11 cellular contexts compared by ENCODE assay signal in the genomic region with DNA sequence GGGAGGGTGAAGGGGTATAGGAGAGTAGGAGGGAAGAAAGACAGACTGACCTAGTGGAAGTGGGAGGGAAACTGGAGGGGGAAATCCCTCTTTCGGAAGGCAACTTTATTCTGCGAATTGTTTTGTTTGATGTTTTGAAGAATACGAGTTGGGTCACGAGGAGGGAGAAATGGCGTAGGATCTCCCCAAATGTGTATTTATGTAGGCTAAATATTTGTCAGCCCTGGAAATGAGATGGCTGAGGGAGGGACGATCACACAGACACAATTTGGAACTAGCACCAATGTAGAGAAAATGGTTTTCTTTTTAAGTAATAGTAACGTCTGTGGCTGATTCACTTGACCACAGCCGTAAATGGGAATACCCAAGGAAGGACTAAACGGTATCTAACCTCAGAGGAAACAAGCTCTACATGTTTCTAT.
A peak's percentile ranks its signal among the peaks of the same experiment; 100 is the strongest.
DNase-seq lines count a peak whose midpoint lies in the region; ATAC-seq and TF ChIP-seq lines count a peak whose summit lies in the region.
"Had no signal": no experiment of that assay in that cellular context is flagged by ENCODE, and none has a peak within 500 bp of the region (broad histone marks: within the 10 kb centered on the region; RNA-seq: fewer than 3 reads in every experiment).

No MANE protein-coding gene starts in this region.

- TF ChIP-seq EP300 in gastroesophageal sphincter (IDR thresholded peaks at IDR 0.05), result no peak

- peaks cover 62% of the 10 kb centered on the region for H3K4me1 Mint-ChIP-seq in activated T-cell treated with anti-CD3 and anti-CD28 coated beads, Interleukin-2, amount 50 U/mL, for 4 hours (ENCODE audit: low read depth)
- peaks cover 83% of the 10 kb centered on the region for H3K4me1 Mint-ChIP-seq in stimulated activated naive CD8-positive, alpha-beta T cell treated with anti-CD3 and anti-CD28 coated beads, Interleukin-15, amount 100 ng/mL, for 72 hours

- H2AFZ ChIP-seq in PC-3 (ENCODE audit: low read length), result no peak overlapping the region

- no peak for TF ChIP-seq POLR2A in gastroesophageal sphincter (IDR thresholded peaks at IDR 0.05)

- no peak for DNase-seq in heart right ventricle
- DNase-seq in Right ventricle myocardium inferior (ENCODE audit: missing footprints), result no peak
- DNase-seq in activated T-cell treated with anti-CD3 and anti-CD28 coated beads, Interleukin-2, amount 50 U/mL, for 4 hours, result no peak
- no peak for DNase-seq in lower lobe of right lung
- DNase-seq in stimulated activated naive CD8-positive, alpha-beta T cell treated with anti-CD3 and anti-CD28 coated beads, Interleukin-15, amount 100 ng/mL, for 72 hours, result peak in 1 of 2 donors; percentile 83
- no peak for DNase-seq in PC-3
- no peak for DNase-seq in anterior cingulate cortex (lab: John Stamatoyannopoulos, UW)
- DNase-seq: NCI-H1436 treated with DMSO at 0.1 percent for 48 hours had no signal

- no peaks in the 10 kb centered on the region for H3K79me2 ChIP-seq in PC-3 (ENCODE audit: low read length)

- no peak overlapping the region for H3K9ac ChIP-seq in PC-3 (ENCODE audit: low read length)

- H3K4me2 ChIP-seq in PC-3 (ENCODE audit: low read length), result no peak overlapping the region

- ATAC-seq in heart right ventricle (peak in 5 of 8 donors; percentile 13 to 43 (median 31)), Right ventricle myocardium inferior (no peak), lower lobe of right lung (no peak), PC-3 (no peak), gastroesophageal sphincter (no peak)
- peak; percentile 67 to 69 for ATAC-seq in activated T-cell treated with anti-CD3 and anti-CD28 coated beads, Interleukin-2, amount 50 U/mL, for 4 hours
- ATAC-seq in stimulated activated naive CD8-positive, alpha-beta T cell treated with anti-CD3 and anti-CD28 coated beads, Interleukin-15, amount 100 ng/mL, for 72 hours, result peak; percentile 76

- H3K4me1 ChIP-seq in heart right ventricle, result peaks cover 0 to 44% (median 36%) of the 10 kb centered on the region in 9 donors
- peaks cover 30% of the 10 kb centered on the region for H3K4me1 ChIP-seq in lower lobe of right lung
- H3K4me1 ChIP-seq in PC-3 (ENCODE audit: insufficient read depth, low read length), result no peaks in the 10 kb centered on the region
- peaks cover 4 to 65% (median 22%) of the 10 kb centered on the region in 3 donors for H3K4me1 ChIP-seq in gastroesophageal sphincter
- H3K4me1 ChIP-seq: breast epithelium had no signal

- H3K36me3 ChIP-seq in heart right ventricle (no peaks in the 10 kb centered on the region), lower lobe of right lung (no peaks in the 10 kb centered on the region), PC-3 (ENCODE audit: low read depth, low read length) (no peaks in the 10 kb centered on the region), gastroesophageal sphincter (no peaks in the 10 kb centered on the region)
- H3K36me3 ChIP-seq: breast epithelium, tibial nerve had no signal

- peak overlapping the region; percentile 96 for H3K27ac Mint-ChIP-seq in stimulated activated naive CD8-positive, alpha-beta T cell treated with anti-CD3 and anti-CD28 coated beads, Interleukin-15, amount 100 ng/mL, for 72 hours

- no peak for TF ChIP-seq CTCF in heart right ventricle (IDR thresholded peaks at IDR 0.05)
- no peak for TF ChIP-seq CTCF in lower lobe of right lung (IDR thresholded peaks at IDR 0.05)
- no peak for TF ChIP-seq CTCF in PC-3 (conservative IDR thresholded peaks at IDR 0.05; ENCODE audit: low read depth, low read length)
- TF ChIP-seq CTCF in gastroesophageal sphincter (IDR thresholded peaks at IDR 0.05), result no peak

- no peaks in the 10 kb centered on the region for H3K27me3 Mint-ChIP-seq in activated T-cell treated with anti-CD3 and anti-CD28 coated beads, Interleukin-2, amount 50 U/mL, for 4 hours (ENCODE audit: low read depth)
- H3K27me3 Mint-ChIP-seq in stimulated activated naive CD8-positive, alpha-beta T cell treated with anti-CD3 and anti-CD28 coated beads, Interleukin-15, amount 100 ng/mL, for 72 hours, result peaks cover 10% of the 10 kb centered on the region

- H3K36me3 Mint-ChIP-seq in activated T-cell treated with anti-CD3 and anti-CD28 coated beads, Interleukin-2, amount 50 U/mL, for 4 hours (ENCODE audit: insufficient read depth), result no peaks in the 10 kb centered on the region

- CTCF ChIA-PET in PC-3 (lab: Charles Lee), result no interaction called here

- H3K27me3 ChIP-seq in heart right ventricle (no peaks in the 10 kb centered on the region), lower lobe of right lung (ENCODE audit: low read depth) (no peaks in the 10 kb centered on the region), PC-3 (ENCODE audit: low read length) (peaks cover 70% of the 10 kb centered on the region), gastroesophageal sphincter (no peaks in the 10 kb centered on the region)
- H3K27me3 ChIP-seq: breast epithelium, tibial nerve had no signal

- H3K27ac ChIP-seq in heart right ventricle (peak overlapping the region in 7 of 10 donors; percentile 0 to 69 (median 35)), lower lobe of right lung (peak overlapping the region; percentile 15), PC-3 (ENCODE audit: low read length) (no peak overlapping the region), gastroesophageal sphincter (no peak overlapping the region)

- no peaks in the 10 kb centered on the region for H4K20me1 ChIP-seq in PC-3 (ENCODE audit: low read length)

- peak overlapping the region; percentile 69 for H3K4me3 Mint-ChIP-seq in activated T-cell treated with anti-CD3 and anti-CD28 coated beads, Interleukin-2, amount 50 U/mL, for 4 hours
- H3K4me3 Mint-ChIP-seq in stimulated activated naive CD8-positive, alpha-beta T cell treated with anti-CD3 and anti-CD28 coated beads, Interleukin-15, amount 100 ng/mL, for 72 hours, result peak overlapping the region; percentile 81 to 82

- H3K4me3 ChIP-seq in heart right ventricle, result no peak overlapping the region
- H3K4me3 ChIP-seq in lower lobe of right lung, result no peak overlapping the region
- no peak overlapping the region for H3K4me3 ChIP-seq in PC-3 (ENCODE audit: low read length)
- H3K4me3 ChIP-seq in gastroesophageal sphincter, result no peak overlapping the region
- H3K4me3 ChIP-seq: breast epithelium, tibial nerve had no signal

- intact Hi-C loops in heart right ventricle (cut with DNase I), result loop anchor here in 4 of 10 donors (2.0 to 5.0 kb wide), 3 partner anchors 68 to 70 kb away; no protein-coding TSS in a partner anchor
- intact Hi-C loops in Right ventricle myocardium inferior (cut with DNase I), result loop anchor here (1.0 kb wide), 1 partner anchor 69 kb away; no protein-coding TSS in a partner anchor
- intact Hi-C loops in lower lobe of right lung (cut with DNase I), result no loop called here
- intact Hi-C loops in PC-3 (cut with micrococcal nuclease), result no loop called here

- H3K9me2 ChIP-seq in PC-3 (replicated peaks; ENCODE audit: low read length), result no peaks in the 10 kb centered on the region

- 66 to 72% methylated on average over 9 of the region's 9 CpGs for WGBS in heart right ventricle, 2 donors
- WGBS in gastroesophageal sphincter (ENCODE audit: low coverage in 1 of 2), 2 donors, result 53 to 71% methylated on average over 9 of the region's 9 CpGs

- no TSS peak for BruUV-seq in PC-3 (replicated peaks; lab: Mats Ljungman, UMichigan)

- no peaks in the 10 kb centered on the region for H3F3A ChIP-seq in PC-3 (ENCODE audit: low read length, unreplicated experiment)

- POLR2A ChIA-PET in PC-3 (lab: Charles Lee; ENCODE audit: unreplicated experiment), result no interaction called here

- no peaks in the 10 kb centered on the region for H3K9me3 Mint-ChIP-seq in activated T-cell treated with anti-CD3 and anti-CD28 coated beads, Interleukin-2, amount 50 U/mL, for 4 hours
- H3K9me3 Mint-ChIP-seq in stimulated activated naive CD8-positive, alpha-beta T cell treated with anti-CD3 and anti-CD28 coated beads, Interleukin-15, amount 100 ng/mL, for 72 hours, result peaks cover 0 to 1% of the 10 kb centered on the region in 2 donors

- H3K9me3 ChIP-seq in heart right ventricle (no peaks in the 10 kb centered on the region), lower lobe of right lung (no peaks in the 10 kb centered on the region), PC-3 (ENCODE audit: low read length) (no peaks in the 10 kb centered on the region), gastroesophageal sphincter (no peaks in the 10 kb centered on the region)
- H3K9me3 ChIP-seq: breast epithelium, tibial nerve had no signal

Comparison
In these comparisons a context has a peak if more than half of its experiments do, and no peak if none do; other contexts are left out.
1. ATAC-seq: peak in heart right ventricle (5 of 8), activated T-cell treated with anti-CD3 and anti-CD28 coated beads, Interleukin-2, amount 50 U/mL, for 4 hours (2 of 2) and stimulated activated naive CD8-positive, alpha-beta T cell treated with anti-CD3 and anti-CD28 coated beads, Interleukin-15, amount 100 ng/mL, for 72 hours (single experiment); none in Right ventricle myocardium inferior (single experiment), lower lobe of right lung (0 of 2), PC-3 (single experiment) and gastroesophageal sphincter (single experiment).
2. H3K27ac ChIP-seq: peak in heart right ventricle (7 of 10) and lower lobe of right lung (single experiment); none in PC-3 (single experiment) and gastroesophageal sphincter (0 of 4).